In genomic region chr3:15429080-15429479, GRCh38 we compare ENCODE assay signal across 9 cellular contexts. TPM values are rescaled to one million over a fixed set of nuclear protein-coding genes. Genes with fewer than 3 reads are reported as not detected.
A peak's percentile ranks its signal among the peaks of the same experiment; 100 is the strongest.
DNase-seq lines count a peak whose midpoint lies in the region; ATAC-seq and TF ChIP-seq lines count a peak whose summit lies in the region.
"Had no signal": no experiment of that assay in that cellular context is flagged by ENCODE, and none has a peak within 500 bp of the region (broad histone marks: within the 10 kb centered on the region; RNA-seq: fewer than 3 reads in every experiment).

No MANE protein-coding gene starts in this region.

- H3K23ac ChIP-seq in trophoblast cell (ENCODE audit: low read length), result no peak overlapping the region

- POLR2A ChIA-PET in Panc1 (lab: Charles Lee), result interaction anchor here (0.5 kb wide), 1 partner anchor 964 kb away, joined by 4 read pairs; no protein-coding TSS in a partner anchor

- H3K4me3 ChIP-seq in GM08714 (ENCODE audit: low read length), result peak overlapping the region; percentile 96
- peak overlapping the region; percentile 89 to 90 for H3K4me3 ChIP-seq in Panc1 (ENCODE audit: low read depth in 2 of 2, low read length in 2 of 2)
- H3K4me3 ChIP-seq in endodermal cell (ENCODE audit: low read length), result peak overlapping the region; percentile 96
- H3K4me3 ChIP-seq in trophoblast cell (ENCODE audit: low read depth, low read length), result no peak overlapping the region

- no peak overlapping the region for H3K27ac Mint-ChIP-seq in endodermal cell

- H3K27ac ChIP-seq in Panc1 (ENCODE audit: low read length), result no peak overlapping the region; the same call in 1 of the 2 replicates
- no peak overlapping the region for H3K27ac ChIP-seq in endodermal cell (ENCODE audit: low read depth, low read length)
- H3K27ac ChIP-seq in trophoblast cell (ENCODE audit: low read depth, low read length), result no peak overlapping the region

- H3K27me3 ChIP-seq in Panc1 (ENCODE audit: control insufficient read depth, insufficient read depth, low read length) (no peaks in the 10 kb centered on the region), endodermal cell (ENCODE audit: control insufficient read depth, insufficient read depth, low read length, poor library complexity, severe bottlenecking) (no peaks in the 10 kb centered on the region), trophoblast cell (ENCODE audit: insufficient read depth, low read length) (no peaks in the 10 kb centered on the region)

- H3K79me2 ChIP-seq in trophoblast cell (ENCODE audit: control insufficient read depth, insufficient read depth, low read length, poor library complexity), result peaks cover 14% of the 10 kb centered on the region

- ATAC-seq in Panc1 (no peak), omental fat pad (ENCODE audit: low FRiP score) (no peak), GM21447 (IDR thresholded peaks at IDR 0.05; ENCODE audit: unreplicated experiment) (no peak)

- H3K9me3 Mint-ChIP-seq in endodermal cell, result no peaks in the 10 kb centered on the region

- CTCF ChIA-PET in Panc1 (lab: Charles Lee), result no interaction called here

- H4K91ac ChIP-seq in trophoblast cell (ENCODE audit: low read depth, low read length), result no peak overlapping the region

- peaks cover 24% of the 10 kb centered on the region for H3K4me1 Mint-ChIP-seq in endodermal cell

- in situ Hi-C loops in Panc1 (cut with HindIII; ENCODE audit: low pct_unique_long_range_greater_than_20kb, low sequenced_read_pairs), result no loop called here

- BruUV-seq in Panc1 (replicated peaks; lab: Mats Ljungman, UMichigan), result no TSS peak

- H3K4me3 Mint-ChIP-seq in endodermal cell, result peak overlapping the region; percentile 99

- H3K9ac ChIP-seq in endodermal cell (ENCODE audit: extremely low read depth, low read length, poor library complexity, severe bottlenecking), result no peak overlapping the region
- no peak overlapping the region for H3K9ac ChIP-seq in trophoblast cell (ENCODE audit: low read length)

- peak overlapping the region; percentile 74 for H3K4me2 ChIP-seq in trophoblast cell (ENCODE audit: low read length)

- no peak overlapping the region for H3K14ac ChIP-seq in trophoblast cell (ENCODE audit: low read length)

- no peaks in the 10 kb centered on the region for H3K27me3 Mint-ChIP-seq in endodermal cell (ENCODE audit: insufficient read depth)

- no peak overlapping the region for H4K12ac ChIP-seq in trophoblast cell (ENCODE audit: low read depth, low read length)

- H2BK5ac ChIP-seq in trophoblast cell (ENCODE audit: low read depth, low read length, poor library complexity), result no peak overlapping the region

- no peaks in the 10 kb centered on the region for H3K9me3 ChIP-seq in Panc1 (ENCODE audit: control insufficient read depth, insufficient read depth, low read depth, low read length)
- H3K9me3 ChIP-seq in endodermal cell (ENCODE audit: control insufficient read depth, low read length), result no peaks in the 10 kb centered on the region
- H3K9me3 ChIP-seq in trophoblast cell (ENCODE audit: insufficient read depth, low read depth, low read length), result no peaks in the 10 kb centered on the region

- peaks cover 36% of the 10 kb centered on the region for H3K36me3 Mint-ChIP-seq in endodermal cell (ENCODE audit: low read depth)

- no peak overlapping the region for H3K18ac ChIP-seq in trophoblast cell (ENCODE audit: low read length)

- WGBS in endodermal cell (ENCODE audit: insufficient coverage in 1 of 2, insufficient read length in 1 of 2), 2 experiments, result 95% methylated on average over 4 to 6 of the region's 6 CpGs
- WGBS in trophoblast cell (ENCODE audit: extremely low coverage, insufficient coverage, insufficient read length), result no CpG with 5 or more reads among the region's 6 CpGs

- H3K4ac ChIP-seq in trophoblast cell (ENCODE audit: low read depth, low read length), result peak overlapping the region; percentile 44

- no peak for TF ChIP-seq CTCF in Panc1 (IDR thresholded peaks at IDR 0.05)
- no peak for TF ChIP-seq CTCF in endodermal cell (conservative IDR thresholded peaks at IDR 0.05)
- no peak for TF ChIP-seq CTCF in omental fat pad (IDR thresholded peaks at IDR 0.05)

- no peak overlapping the region for H2AK5ac ChIP-seq in trophoblast cell (ENCODE audit: low read length)

- peaks cover 9% of the 10 kb centered on the region for H3K79me1 ChIP-seq in trophoblast cell (ENCODE audit: low read length)

- DNase-seq in Panc1 (ENCODE audit: low read depth, low spot score) (no peak), endodermal cell (no peak), trophoblast cell (no peak), omental fat pad (ENCODE audit: low spot score) (no peak), NCI-H1105 treated with DMSO at 0.1 percent for 48 hours (lab: John Stamatoyannopoulos, UW) (no peak), amygdala (lab: John Stamatoyannopoulos, UW) (no peak)
- DNase-seq: NCI-H510A had no signal

- H4K8ac ChIP-seq in trophoblast cell (ENCODE audit: low read depth, low read length), result no peak overlapping the region

- H3K36me3 ChIP-seq in Panc1 (ENCODE audit: control insufficient read depth, insufficient read depth, low read length) (peaks cover 19% of the 10 kb centered on the region), endodermal cell (ENCODE audit: control insufficient read depth, insufficient read depth, low read length) (peaks cover 43% of the 10 kb centered on the region), trophoblast cell (ENCODE audit: control insufficient read depth in 1 of 2, insufficient read depth in 2 of 2, low read length in 2 of 2) (peaks cover 10 to 15% of the 10 kb centered on the region in 2 experiments)

- peaks cover 8% of the 10 kb centered on the region for H3K4me1 ChIP-seq in Panc1 (ENCODE audit: control insufficient read depth, insufficient read depth, low read length)
- no peaks in the 10 kb centered on the region for H3K4me1 ChIP-seq in endodermal cell (ENCODE audit: control insufficient read depth, insufficient read depth, low read length)
- peaks cover 1 to 7% of the 10 kb centered on the region in 2 experiments for H3K4me1 ChIP-seq in trophoblast cell (ENCODE audit: control insufficient read depth in 1 of 2, insufficient read depth in 2 of 2, low read length in 2 of 2)

- H2AFZ ChIP-seq in trophoblast cell (ENCODE audit: insufficient read depth, low read length, poor library complexity), result no peak overlapping the region

- H2BK12ac ChIP-seq in trophoblast cell (ENCODE audit: low read length), result no peak overlapping the region

- no peak overlapping the region for H2BK120ac ChIP-seq in trophoblast cell (ENCODE audit: insufficient read depth, low read length, poor library complexity)

- intact Hi-C loops in Panc1 (cut with micrococcal nuclease; ENCODE audit: unreplicated experiment), result no loop called here

RNA-seq across cellular contexts. Expression of gene EAF1, which starts 1.7 kb away (rescaled TPM):
- total RNA-seq in Panc1 (2021; ENCODE audit: unreplicated experiment) (16.1 TPM), endodermal cell (10 to 100 TPM; 29.1 to 33.1 TPM), omental fat pad (10 to 100 TPM; 17.5 to 53.0 (median 22.0) TPM)
- polyA plus RNA-seq in Panc1 (2012; ENCODE audit: insufficient read length), result 12.2 TPM
- polyA plus RNA-seq in endodermal cell (2013, experiment 1 of 2), result 33.3 TPM
- 26.4 TPM for polyA plus RNA-seq in endodermal cell (2013, experiment 2 of 2)
- 44.8 and 48.3 TPM in 2 replicates for polyA plus RNA-seq in trophoblast cell (2013)

RNA-seq across cellular contexts. Expression of gene METTL6, which starts 1.7 kb away (rescaled TPM):
- total RNA-seq in Panc1 (2021; ENCODE audit: unreplicated experiment) (16.5 TPM), endodermal cell (10 to 100 TPM; 22.3 to 24.8 TPM), omental fat pad (10 to 100 TPM; 11.4 to 16.9 (median 12.9) TPM)
- 10.1 TPM for polyA plus RNA-seq in Panc1 (2012; ENCODE audit: insufficient read length)
- 24.6 TPM for polyA plus RNA-seq in endodermal cell (2013, experiment 1 of 2)
- 20.7 TPM for polyA plus RNA-seq in endodermal cell (2013, experiment 2 of 2)
- polyA plus RNA-seq in trophoblast cell (2013), result 19.9 TPM in 2 replicates
